In genomic region chr3:120144267-120144666, GRCh38 we compare ENCODE assay signal across 1 cellular context.
TF ChIP-seq lines count a peak whose summit lies in the region.

No MANE protein-coding gene starts in this region.

TF ChIP-seq in HepG2, 621 proteins besides CTCF, POLR2A, EP300 and RAD21 (continued from another document and continues in another):
- TF ChIP-seq HIVEP1 (CRISPR knock-in tag; IDR thresholded peaks at IDR 0.05) (no peak), FOXP4 (CRISPR knock-in tag; IDR thresholded peaks at IDR 0.05) (no peak), IRF2 (CRISPR knock-in tag; IDR thresholded peaks at IDR 0.05) (no peak), RBFOX2 (IDR thresholded peaks at IDR 0.05; ENCODE audit: low read depth, low read length) (no peak), ZNF354B (CRISPR knock-in tag; IDR thresholded peaks at IDR 0.05) (no peak), STAG1 (CRISPR knock-in tag; IDR thresholded peaks at IDR 0.05) (peak; percentile 39), SALL1 (CRISPR knock-in tag; IDR thresholded peaks at IDR 0.05) (no peak), ZNF333 (CRISPR knock-in tag; IDR thresholded peaks at IDR 0.05; ENCODE audit: borderline replicate concordance) (no peak), ZNF292 (CRISPR knock-in tag; IDR thresholded peaks at IDR 0.05; ENCODE audit: borderline replicate concordance, low read depth) (no peak), SYNCRIP (IDR thresholded peaks at IDR 0.05; ENCODE audit: insufficient read depth, low read depth, low read length) (no peak), SMC3 (IDR thresholded peaks at IDR 0.05; ENCODE audit: low read length) (peak; percentile 34; the same call in 1 of the 2 replicates), ESRRA (CRISPR knock-in tag; IDR thresholded peaks at IDR 0.05; ENCODE audit: low read depth) (no peak), ZNF484 (CRISPR knock-in tag; IDR thresholded peaks at IDR 0.05; ENCODE audit: borderline replicate concordance, low read depth) (no peak), PRMT3 (CRISPR knock-in tag; IDR thresholded peaks at IDR 0.05; ENCODE audit: borderline replicate concordance, low read depth) (no peak), HCFC1 (IDR thresholded peaks at IDR 0.05; ENCODE audit: low read depth, low read length) (no peak), FOXK2 (IDR thresholded peaks at IDR 0.05) (no peak), ATM (IDR thresholded peaks at IDR 0.05; ENCODE audit: borderline replicate concordance) (no peak), ZNF543 (CRISPR knock-in tag; IDR thresholded peaks at IDR 0.05) (no peak), NCOA2 (CRISPR knock-in tag; IDR thresholded peaks at IDR 0.05) (no peak), BATF2 (CRISPR knock-in tag; IDR thresholded peaks at IDR 0.05) (no peak), RORA (CRISPR knock-in tag; IDR thresholded peaks at IDR 0.05) (no peak), ZZZ3 (CRISPR knock-in tag; IDR thresholded peaks at IDR 0.05; ENCODE audit: borderline replicate concordance) (no peak), ZNF121 (CRISPR knock-in tag; IDR thresholded peaks at IDR 0.05) (no peak), MLLT10 (CRISPR knock-in tag; IDR thresholded peaks at IDR 0.05) (no peak), KLF13 (CRISPR knock-in tag; IDR thresholded peaks at IDR 0.05) (no peak), ZMYM3 (CRISPR knock-in tag; IDR thresholded peaks at IDR 0.05) (no peak), ZNF232 (CRISPR knock-in tag; IDR thresholded peaks at IDR 0.05; ENCODE audit: borderline replicate concordance) (no peak), ZNF704 (CRISPR knock-in tag; IDR thresholded peaks at IDR 0.05; ENCODE audit: borderline replicate concordance) (no peak), TRIM22 (IDR thresholded peaks at IDR 0.05) (no peak), NONO (IDR thresholded peaks at IDR 0.05) (no peak), NONO (CRISPR knock-in tag; conservative IDR thresholded peaks at IDR 0.05) (no peak), KAT2B (IDR thresholded peaks at IDR 0.05; ENCODE audit: borderline replicate concordance, low read depth, low read length) (no peak), RFXAP (CRISPR knock-in tag; IDR thresholded peaks at IDR 0.05; ENCODE audit: borderline replicate concordance) (no peak), ZNF83 (CRISPR knock-in tag; IDR thresholded peaks at IDR 0.05; ENCODE audit: borderline replicate concordance) (no peak), HOXD1 (CRISPR knock-in tag; IDR thresholded peaks at IDR 0.05) (no peak), JDP2 (CRISPR knock-in tag; IDR thresholded peaks at IDR 0.05; ENCODE audit: borderline replicate concordance) (no peak), JARID2 (CRISPR knock-in tag; IDR thresholded peaks at IDR 0.05; ENCODE audit: insufficient replicate concordance) (no peak), ARID2 (CRISPR knock-in tag; IDR thresholded peaks at IDR 0.05; ENCODE audit: borderline replicate concordance) (0 out of 2 replicates have a peak, but pooled peaks have one; percentile 9), ZFP82 (CRISPR knock-in tag; IDR thresholded peaks at IDR 0.05; ENCODE audit: borderline replicate concordance) (no peak), PRDM15 (CRISPR knock-in tag; IDR thresholded peaks at IDR 0.05) (no peak), ARID5B (CRISPR knock-in tag; IDR thresholded peaks at IDR 0.05) (peak; percentile 16; the same call in 1 of the 2 replicates), DZIP1 (CRISPR knock-in tag; IDR thresholded peaks at IDR 0.05) (no peak), MIER2 (CRISPR knock-in tag; IDR thresholded peaks at IDR 0.05) (no peak)
- TF ChIP-seq, protein P1, sequence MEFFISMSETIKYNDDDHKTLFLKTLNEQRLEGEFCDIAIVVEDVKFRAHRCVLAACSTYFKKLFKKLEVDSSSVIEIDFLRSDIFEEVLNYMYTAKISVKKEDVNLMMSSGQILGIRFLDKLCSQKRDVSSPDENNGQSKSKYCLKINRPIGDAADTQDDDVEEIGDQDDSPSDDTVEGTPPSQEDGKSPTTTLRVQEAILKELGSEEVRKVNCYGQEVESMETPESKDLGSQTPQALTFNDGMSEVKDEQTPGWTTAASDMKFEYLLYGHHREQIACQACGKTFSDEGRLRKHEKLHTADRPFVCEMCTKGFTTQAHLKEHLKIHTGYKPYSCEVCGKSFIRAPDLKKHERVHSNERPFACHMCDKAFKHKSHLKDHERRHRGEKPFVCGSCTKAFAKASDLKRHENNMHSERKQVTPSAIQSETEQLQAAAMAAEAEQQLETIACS (CRISPR knock-in tag; IDR thresholded peaks at IDR 0.05) = no peak
- TF ChIP-seq, protein P2, sequence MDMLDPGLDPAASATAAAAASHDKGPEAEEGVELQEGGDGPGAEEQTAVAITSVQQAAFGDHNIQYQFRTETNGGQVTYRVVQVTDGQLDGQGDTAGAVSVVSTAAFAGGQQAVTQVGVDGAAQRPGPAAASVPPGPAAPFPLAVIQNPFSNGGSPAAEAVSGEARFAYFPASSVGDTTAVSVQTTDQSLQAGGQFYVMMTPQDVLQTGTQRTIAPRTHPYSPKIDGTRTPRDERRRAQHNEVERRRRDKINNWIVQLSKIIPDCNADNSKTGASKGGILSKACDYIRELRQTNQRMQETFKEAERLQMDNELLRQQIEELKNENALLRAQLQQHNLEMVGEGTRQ (IDR thresholded peaks at IDR 0.05; ENCODE audit: low read depth, low read length) = no peak
- TF ChIP-seq, protein P2 (CRISPR knock-in tag; IDR thresholded peaks at IDR 0.05; ENCODE audit: borderline replicate concordance) = no peak
- TF ChIP-seq, protein P3, sequence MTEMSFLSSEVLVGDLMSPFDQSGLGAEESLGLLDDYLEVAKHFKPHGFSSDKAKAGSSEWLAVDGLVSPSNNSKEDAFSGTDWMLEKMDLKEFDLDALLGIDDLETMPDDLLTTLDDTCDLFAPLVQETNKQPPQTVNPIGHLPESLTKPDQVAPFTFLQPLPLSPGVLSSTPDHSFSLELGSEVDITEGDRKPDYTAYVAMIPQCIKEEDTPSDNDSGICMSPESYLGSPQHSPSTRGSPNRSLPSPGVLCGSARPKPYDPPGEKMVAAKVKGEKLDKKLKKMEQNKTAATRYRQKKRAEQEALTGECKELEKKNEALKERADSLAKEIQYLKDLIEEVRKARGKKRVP (CRISPR knock-in tag; IDR thresholded peaks at IDR 0.05) = no peak
